In genomic region chr15:39874890-39875549, GRCh38 we compare ENCODE assay signal across 8 cellular contexts. TPM values are rescaled to one million over a fixed set of nuclear protein-coding genes. Genes with fewer than 3 reads are reported as not detected.
A peak's percentile ranks its signal among the peaks of the same experiment; 100 is the strongest.
DNase-seq lines count a peak whose midpoint lies in the region; ATAC-seq and TF ChIP-seq lines count a peak whose summit lies in the region.

No MANE protein-coding gene starts in this region.

- H3K9me3 Mint-ChIP-seq in activated naive CD8-positive, alpha-beta T cell treated with anti-CD3 and anti-CD28 coated beads for 36 hours, result no peaks in the 10 kb centered on the region

- H3K27me3 ChIP-seq in left ventricle myocardium inferior (ENCODE audit: low read depth) (no peaks in the 10 kb centered on the region), kidney epithelial cell (ENCODE audit: control insufficient read depth, insufficient read depth, low read length) (no peaks in the 10 kb centered on the region)

- peak; percentile 62 for TF ChIP-seq CTCF in left ventricle myocardium inferior (IDR thresholded peaks at IDR 0.05; ENCODE audit: borderline replicate concordance)
- peak; percentile 64 for TF ChIP-seq CTCF in kidney epithelial cell (IDR thresholded peaks at IDR 0.05; ENCODE audit: insufficient read depth, low read length, poor library complexity, severe bottlenecking)

- H3K4me3 Mint-ChIP-seq in activated naive CD8-positive, alpha-beta T cell treated with anti-CD3 and anti-CD28 coated beads for 36 hours, result no peak overlapping the region

- H3K36me3 ChIP-seq in left ventricle myocardium inferior, result no peaks in the 10 kb centered on the region
- H3K36me3 ChIP-seq in kidney epithelial cell (ENCODE audit: control insufficient read depth, insufficient read depth, low read length), result no peaks in the 10 kb centered on the region

- H3K4me1 Mint-ChIP-seq in activated naive CD8-positive, alpha-beta T cell treated with anti-CD3 and anti-CD28 coated beads for 36 hours, result peaks cover 4% of the 10 kb centered on the region

- no peak for DNase-seq in left ventricle myocardium inferior
- DNase-seq in Right ventricle myocardium superior, result no peak
- peak; percentile 14 for DNase-seq in NCI-H1436 (lab: John Stamatoyannopoulos, UW)
- peak; percentile 6 for DNase-seq in activated naive CD8-positive, alpha-beta T cell treated with anti-CD3 and anti-CD28 coated beads for 36 hours
- DNase-seq in kidney epithelial cell (ENCODE audit: low read depth), result no peak

- H3K27ac Mint-ChIP-seq in activated naive CD8-positive, alpha-beta T cell treated with anti-CD3 and anti-CD28 coated beads for 36 hours, result no peak overlapping the region

- no peak overlapping the region for H3K27ac ChIP-seq in left ventricle myocardium inferior (replicated peaks)

- H3K4me1 ChIP-seq in left ventricle myocardium inferior, result peaks cover 1% of the 10 kb centered on the region

- no peak overlapping the region for H3K4me3 ChIP-seq in left ventricle myocardium inferior
- no peak overlapping the region for H3K4me3 ChIP-seq in kidney epithelial cell (ENCODE audit: low read depth, low read length)

- H3K36me3 Mint-ChIP-seq in activated naive CD8-positive, alpha-beta T cell treated with anti-CD3 and anti-CD28 coated beads for 36 hours, result no peaks in the 10 kb centered on the region

- H3K27me3 Mint-ChIP-seq in activated naive CD8-positive, alpha-beta T cell treated with anti-CD3 and anti-CD28 coated beads for 36 hours, result no peaks in the 10 kb centered on the region

- ATAC-seq in Right ventricle myocardium superior (ENCODE audit: poor library complexity) (no peak), GM18907 (IDR thresholded peaks at IDR 0.05; ENCODE audit: unreplicated experiment) (no peak), HG02973 (IDR thresholded peaks at IDR 0.05; ENCODE audit: unreplicated experiment) (no peak), GM18858 (IDR thresholded peaks at IDR 0.05; ENCODE audit: unreplicated experiment) (no peak)

- intact Hi-C loops in left ventricle myocardium inferior (cut with micrococcal nuclease), result loop anchor here (5.0 kb wide), 1 partner anchor 88 kb away; no protein-coding TSS in a partner anchor
- intact Hi-C loops in Right ventricle myocardium superior (cut with DNase I), result loop anchor here (5.0 to 10.0 kb wide), 2 partner anchors 88 to 180 kb away; no protein-coding TSS in a partner anchor

- no peaks in the 10 kb centered on the region for H3K9me3 ChIP-seq in left ventricle myocardium inferior (replicated peaks)

RNA-seq across cellular contexts. Expression of gene GPR176, which starts 45.0 kb away (rescaled TPM):
- total RNA-seq in left ventricle myocardium inferior, result 1.6 TPM
- total RNA-seq in Right ventricle myocardium superior, result 1.4 TPM
- total RNA-seq in activated naive CD8-positive, alpha-beta T cell treated with anti-CD3 and anti-CD28 coated beads for 36 hours, result under 1 TPM in 1 of 2 experiments, not detected in 1; 0.12 TPM
- 52.0 and 55.9 TPM in 2 replicates for total RNA-seq in kidney epithelial cell

RNA-seq across cellular contexts. Expression of gene EIF2AK4, which starts 58.9 kb away (rescaled TPM):
- total RNA-seq in left ventricle myocardium inferior, result 21.3 TPM
- 21.2 TPM for total RNA-seq in Right ventricle myocardium superior
- total RNA-seq in activated naive CD8-positive, alpha-beta T cell treated with anti-CD3 and anti-CD28 coated beads for 36 hours, result 10 to 100 TPM; 26.3 to 31.9 TPM
- total RNA-seq in kidney epithelial cell, result 60.6 and 72.6 TPM in 2 replicates

Comparison
In these comparisons a context has a peak if more than half of its experiments do, and no peak if none do; other contexts are left out.
1. DNase-seq: peak in NCI-H1436 (single experiment) and activated naive CD8-positive, alpha-beta T cell treated with anti-CD3 and anti-CD28 coated beads for 36 hours (single experiment); none in left ventricle myocardium inferior (single experiment), Right ventricle myocardium superior (single experiment) and kidney epithelial cell (single experiment).
2. RNA of gene GPR176, which starts 45.0 kb away (total RNA-seq): 52.0 to 55.9 TPM in kidney epithelial cell; 1.6 TPM in left ventricle myocardium inferior (single experiment), 1.4 TPM in Right ventricle myocardium superior (single experiment) and 0.12 TPM in activated naive CD8-positive, alpha-beta T cell treated with anti-CD3 and anti-CD28 coated beads for 36 hours; every median in the first group is over 10 times any median in the second.